18 cellular contexts compared by ENCODE assay signal in the genomic region with DNA sequence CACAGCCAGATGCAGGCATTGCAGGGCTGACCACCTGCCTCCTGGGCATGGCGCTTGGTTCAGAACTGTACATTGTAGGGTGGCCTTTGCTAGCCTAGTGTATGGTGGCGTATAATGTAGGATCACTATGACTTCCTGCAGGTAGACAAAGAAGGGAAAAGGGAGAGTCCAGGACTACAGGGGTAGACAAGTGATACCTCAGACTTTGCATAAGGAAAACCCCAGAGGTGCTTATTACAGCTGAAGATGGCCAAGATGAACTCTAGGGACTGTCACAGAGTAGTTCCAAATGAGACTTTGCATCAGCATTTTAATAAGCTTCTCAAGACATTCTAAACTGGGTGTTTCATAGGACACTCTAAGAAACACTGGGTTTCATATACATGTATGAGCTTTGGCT.
A peak's percentile ranks its signal among the peaks of the same experiment; 100 is the strongest.
DNase-seq lines count a peak whose midpoint lies in the region; ATAC-seq, FAIRE-seq and TF ChIP-seq lines count a peak whose summit lies in the region.
"Had no signal": no experiment of that assay in that cellular context is flagged by ENCODE, and none has a peak within 500 bp of the region (broad histone marks: within the 10 kb centered on the region; RNA-seq: fewer than 3 reads in every experiment).

No MANE protein-coding gene starts in this region.

- no peaks in the 10 kb centered on the region for H4K20me1 ChIP-seq in DOHH2 (ENCODE audit: control insufficient read depth, insufficient read depth, low read depth, low read length)

- no peaks in the 10 kb centered on the region for H3K9me2 ChIP-seq in DOHH2 (replicated peaks; ENCODE audit: control insufficient read depth, low read length)

- H3K4me3 ChIP-seq in DOHH2 (ENCODE audit: low read length), result peak overlapping the region; percentile 37
- H3K4me3 ChIP-seq in lower lobe of right lung, result no peak overlapping the region
- H3K4me3 ChIP-seq: body of pancreas, upper lobe of right lung had no signal

- no peaks in the 10 kb centered on the region for H3K79me2 ChIP-seq in DOHH2 (ENCODE audit: control insufficient read depth, low read length)
- H3K79me2 ChIP-seq: parathyroid adenoma had no signal

- no peaks in the 10 kb centered on the region for H3K9me3 ChIP-seq in DOHH2 (ENCODE audit: control insufficient read depth, insufficient read depth, low read length)
- no peaks in the 10 kb centered on the region for H3K9me3 ChIP-seq in lower lobe of right lung
- H3K9me3 ChIP-seq: body of pancreas, upper lobe of right lung had no signal

- no peak for DNase-seq in dermis blood vessel endothelial cell
- DNase-seq in frontal cortex (ENCODE audit: low spot score in 2 of 2), result no peak
- no peak for DNase-seq in lower lobe of right lung
- DNase-seq: activated CD4-positive, alpha-beta T cell treated with anti-CD3 and anti-CD28 coated beads, Interleukin-2, amount 50 U/mL, for 4 hours; activated effector memory CD4-positive, alpha-beta T cell treated with Interleukin-2 at 50 U/mL for 16 hours; body of pancreas; effector CD4-positive, alpha-beta T cell; H9; T-helper 17 cell; upper lobe of right lung had no signal

- H3K4me1 ChIP-seq in DOHH2 (ENCODE audit: control insufficient read depth, low read length) (peaks cover 66% of the 10 kb centered on the region), lower lobe of right lung (no peaks in the 10 kb centered on the region)
- H3K4me1 ChIP-seq: body of pancreas, parathyroid adenoma, upper lobe of right lung had no signal

- H3F3A ChIP-seq in DOHH2 (ENCODE audit: control insufficient read depth, insufficient read depth), result peaks cover 17% of the 10 kb centered on the region

- ATAC-seq in GM18909 (IDR thresholded peaks at IDR 0.05; ENCODE audit: poor library complexity, unreplicated experiment), result peak; percentile 43
- peak; percentile 65 for ATAC-seq in GM21723 (IDR thresholded peaks at IDR 0.05; ENCODE audit: unreplicated experiment)
- ATAC-seq in HG03135 (IDR thresholded peaks at IDR 0.05; ENCODE audit: unreplicated experiment), result peak; percentile 45
- ATAC-seq in HG03520 (IDR thresholded peaks at IDR 0.05; ENCODE audit: unreplicated experiment), result no peak
- ATAC-seq in lower lobe of right lung, result no peak
- ATAC-seq: body of pancreas, T-helper 17 cell, upper lobe of right lung had no signal

- H3K36me3 ChIP-seq in DOHH2 (ENCODE audit: control insufficient read depth, low read length) (peaks cover 6% of the 10 kb centered on the region), lower lobe of right lung (no peaks in the 10 kb centered on the region)
- H3K36me3 ChIP-seq: upper lobe of right lung had no signal

- H3K27me3 ChIP-seq in DOHH2 (ENCODE audit: control insufficient read depth, low read length) (no peaks in the 10 kb centered on the region), lower lobe of right lung (ENCODE audit: low read depth) (no peaks in the 10 kb centered on the region)
- H3K27me3 ChIP-seq: body of pancreas, upper lobe of right lung had no signal

- TF ChIP-seq CTCF in DOHH2 (IDR thresholded peaks at IDR 0.05; ENCODE audit: low read depth, low read length, poor library complexity, severe bottlenecking) (no peak), lower lobe of right lung (IDR thresholded peaks at IDR 0.05) (no peak)

- peak overlapping the region; percentile 99 for H3K27ac ChIP-seq in DOHH2 (ENCODE audit: low read depth, low read length)
- no peak overlapping the region for H3K27ac ChIP-seq in lower lobe of right lung
- H3K27ac ChIP-seq: body of pancreas, parathyroid adenoma, upper lobe of right lung had no signal

- no peak for FAIRE-seq in frontal cortex (lab: Jason Lieb, UNC)
- FAIRE-seq: A204.1, HTR-8/SVneo had no signal

- intact Hi-C loops in lower lobe of right lung (cut with DNase I), result no loop called here

- H3K4me2 ChIP-seq in DOHH2 (ENCODE audit: low read length), result peak overlapping the region; percentile 63

Comparison
In these comparisons a context has a peak if more than half of its experiments do, and no peak if none do; other contexts are left out.
1. ATAC-seq: peak in GM18909 (single experiment), GM21723 (single experiment) and HG03135 (single experiment); none in HG03520 (single experiment) and lower lobe of right lung (0 of 2).